8 cellular contexts compared by ENCODE assay signal in genomic region chr16:642189-643049, GRCh38. TPM values are rescaled to one million over a fixed set of nuclear protein-coding genes. Genes with fewer than 3 reads are reported as not detected.
A peak's percentile ranks its signal among the peaks of the same experiment; 100 is the strongest.
DNase-seq lines count a peak whose midpoint lies in the region; ATAC-seq and TF ChIP-seq lines count a peak whose summit lies in the region.

No MANE protein-coding gene starts in this region.

- H3K9ac ChIP-seq in mesendoderm (ENCODE audit: low read length) = peak overlapping the region; percentile 78

- no peak overlapping the region for H3K23ac ChIP-seq in mesendoderm (ENCODE audit: low read length)

- H3K36me3 ChIP-seq in mesendoderm (ENCODE audit: control insufficient read depth, insufficient read depth, low read length) (no peaks in the 10 kb centered on the region), thymus (ENCODE audit: control insufficient read depth, insufficient read depth) (no peaks in the 10 kb centered on the region)

- no peak overlapping the region for H4K8ac ChIP-seq in mesendoderm (ENCODE audit: low read depth, low read length)

- peak overlapping the region; percentile 44 for H3K18ac ChIP-seq in mesendoderm (ENCODE audit: low read length)

- DNase-seq in AG09309 (ENCODE audit: low read depth) (no peak), coronary artery (ENCODE audit: low spot score) (no peak), mesendoderm (peak; percentile 23)

- no peaks in the 10 kb centered on the region for H3K79me1 ChIP-seq in mesendoderm (ENCODE audit: low read length)

- no CpG with 5 or more reads among the region's 72 CpGs for WGBS in mesendoderm (ENCODE audit: extremely low coverage, insufficient coverage, low lambda C conversion rate)
- WGBS in thymus = 13% methylated on average over 72 of the region's 72 CpGs

- peak; percentile 36 for TF ChIP-seq POLR2A in GM18526 (IDR thresholded peaks at IDR 0.05; ENCODE audit: extremely low read depth, insufficient read length)

- H4K5ac ChIP-seq in mesendoderm (ENCODE audit: low read length) = no peak overlapping the region

- H3K4me2 ChIP-seq in mesendoderm (ENCODE audit: low read length) = peak overlapping the region; percentile 64

- H3K79me2 ChIP-seq in mesendoderm (ENCODE audit: control insufficient read depth, insufficient read depth, low read length) = no peaks in the 10 kb centered on the region

- no peak for TF ChIP-seq CTCF in AG09309 (IDR thresholded peaks at IDR 0.05; ENCODE audit: control insufficient read depth, insufficient read depth, low read depth, low read length, missing control alignments)
- no peak for TF ChIP-seq CTCF in coronary artery (IDR thresholded peaks at IDR 0.05)

- H3K9me3 ChIP-seq in thymus (ENCODE audit: control insufficient read depth) = no peaks in the 10 kb centered on the region

- H2BK120ac ChIP-seq in mesendoderm (ENCODE audit: low read depth, low read length) = no peak overlapping the region

- no peak overlapping the region for H2BK5ac ChIP-seq in mesendoderm (ENCODE audit: low read length)

- no peak overlapping the region for H2AK5ac ChIP-seq in mesendoderm (ENCODE audit: low read length)

- H3K4me3 ChIP-seq in AG09309 (ENCODE audit: control insufficient read depth, low read depth, low read length) (peak overlapping the region; percentile 84), coronary artery (peak overlapping the region; percentile 98), mesendoderm (ENCODE audit: low read length) (peak overlapping the region; percentile 39), thymus (ENCODE audit: low read length) (peak overlapping the region; percentile 64)

- H3K4me1 ChIP-seq in mesendoderm (ENCODE audit: control insufficient read depth, low read depth, low read length) (peaks cover 3% of the 10 kb centered on the region), thymus (ENCODE audit: control insufficient read depth, insufficient read depth, low read length) (peaks cover 10% of the 10 kb centered on the region)

- H3K27me3 ChIP-seq in mesendoderm (ENCODE audit: insufficient read depth, low read length, poor library complexity) = no peaks in the 10 kb centered on the region
- peaks cover 26% of the 10 kb centered on the region for H3K27me3 ChIP-seq in thymus (ENCODE audit: control insufficient read depth, insufficient read depth)

- H3K4ac ChIP-seq in mesendoderm (ENCODE audit: low read depth, low read length) = no peak overlapping the region

- H3K27ac ChIP-seq in coronary artery = peak overlapping the region; percentile 73 to 93
- H3K27ac ChIP-seq in mesendoderm (ENCODE audit: low read depth, low read length) = no peak overlapping the region
- H3K27ac ChIP-seq in thymus (ENCODE audit: low read depth) = no peak overlapping the region

- no peak overlapping the region for H2BK15ac ChIP-seq in mesendoderm (replicated peaks; ENCODE audit: low read depth)

- H3K56ac ChIP-seq in mesendoderm (ENCODE audit: low read length) = peak overlapping the region; percentile 83

- ATAC-seq in HG03175 (IDR thresholded peaks at IDR 0.05; ENCODE audit: unreplicated experiment) = peak; percentile 49
- peak; percentile 9; the same call in 2 of the 3 replicates for ATAC-seq in SK-N-SH treated with all-trans-retinoic acid at 6 μM for 48 hours
- ATAC-seq in HG03520 (IDR thresholded peaks at IDR 0.05; ENCODE audit: unreplicated experiment) = no peak

TF ChIP-seq in SK-N-SH treated with all-trans-retinoic acid at 6 μM for 48 hours, 23 proteins besides CTCF, POLR2A, EP300 and RAD21:
- no peak for TF ChIP-seq SNAI2 (CRISPR knock-in tag; IDR thresholded peaks at IDR 0.05)
- no peak for TF ChIP-seq GLIS3 (CRISPR knock-in tag; IDR thresholded peaks at IDR 0.05)
- TF ChIP-seq CSRNP3 (CRISPR knock-in tag; IDR thresholded peaks at IDR 0.05) = peak; percentile 38; the same call in 1 of the 2 replicates

RNA-seq across cellular contexts. Expression of gene MCRIP2, which starts 0.8 kb away (rescaled TPM):
- 18.4 TPM for polyA plus RNA-seq in mesendoderm (2013, experiment 1 of 2)
- polyA plus RNA-seq in mesendoderm (2013, experiment 2 of 2) = 18.9 TPM
- polyA plus RNA-seq in thymus = 25.2 TPM

RNA-seq across cellular contexts. Expression of gene METTL26, which starts 6.3 kb away (rescaled TPM):
- 75.3 TPM for polyA plus RNA-seq in mesendoderm (2013, experiment 1 of 2)
- polyA plus RNA-seq in mesendoderm (2013, experiment 2 of 2) = 76.8 TPM
- polyA plus RNA-seq in thymus = 110 TPM

RNA-seq across cellular contexts. Expression of gene WDR90, which starts 6.7 kb away (rescaled TPM):
- 17.0 TPM for polyA plus RNA-seq in mesendoderm (2013, experiment 1 of 2)
- polyA plus RNA-seq in mesendoderm (2013, experiment 2 of 2) = 19.7 TPM
- polyA plus RNA-seq in thymus = 22.6 TPM

RNA-seq across cellular contexts. Expression of gene WFIKKN1, which starts 11.6 kb away (rescaled TPM):
- 1.7 TPM for polyA plus RNA-seq in mesendoderm (2013, experiment 1 of 2)
- 1.7 TPM for polyA plus RNA-seq in mesendoderm (2013, experiment 2 of 2)
- polyA plus RNA-seq in thymus = 2.1 TPM

RNA-seq across cellular contexts. Expression of gene RHOT2, which starts 25.5 kb away (rescaled TPM):
- polyA plus RNA-seq in mesendoderm (2013, experiment 1 of 2) = 74.0 TPM
- 70.5 TPM for polyA plus RNA-seq in mesendoderm (2013, experiment 2 of 2)
- polyA plus RNA-seq in thymus = 252 TPM

Comparison
In these comparisons a context has a peak if more than half of its experiments do, and no peak if none do; other contexts are left out.
1. H3K4me3 ChIP-seq: peak in every context shown above with its lines; median percentile 98 in coronary artery; 84 in AG09309; 64 in thymus; 39 in mesendoderm.
2. H3K27ac ChIP-seq: peak in coronary artery (2 of 2); none in mesendoderm (single experiment) and thymus (single experiment).